Comparison of ENCODE assay signal across 24 cellular contexts in the genomic region with DNA sequence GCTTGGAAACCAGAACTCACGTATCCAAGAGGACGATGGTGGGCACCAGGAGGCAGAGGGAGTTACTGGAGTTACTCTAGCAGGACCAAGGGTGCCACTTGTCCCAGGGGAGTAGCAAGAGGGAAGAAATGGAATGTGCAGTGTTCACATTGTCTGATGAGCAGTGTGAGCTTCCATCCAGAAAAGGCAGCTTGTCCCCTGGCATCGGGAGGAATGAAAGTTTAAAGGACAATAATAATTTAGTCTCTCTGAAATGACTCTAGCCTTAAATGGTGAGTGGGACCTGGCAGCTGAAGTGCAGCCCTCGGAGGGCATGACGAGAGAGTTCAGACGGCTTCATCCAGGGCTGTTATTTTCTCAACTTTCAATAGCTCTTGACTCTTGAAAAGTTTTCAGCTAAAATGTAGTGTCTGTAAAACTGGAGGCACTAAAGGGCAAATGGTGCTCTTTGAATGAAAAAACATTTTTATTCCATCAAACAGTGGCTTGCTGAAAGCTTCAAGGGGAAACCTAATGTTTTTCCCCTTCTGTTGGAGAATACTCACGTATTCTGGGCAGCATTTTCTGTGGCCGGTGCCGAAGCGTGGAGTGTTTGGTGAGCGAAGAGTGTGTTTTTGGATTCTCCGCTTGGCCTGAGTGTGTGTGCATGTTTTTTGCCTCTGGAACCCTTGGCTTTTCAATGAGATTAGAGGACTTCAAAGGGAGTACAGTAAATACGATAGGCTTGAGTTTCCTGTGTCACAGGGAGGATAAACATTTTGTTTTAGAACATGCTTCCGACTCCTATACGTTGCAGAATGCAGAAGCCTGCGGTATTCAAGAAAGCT.
DNase-seq lines count a peak whose midpoint lies in the region; ATAC-seq and TF ChIP-seq lines count a peak whose summit lies in the region.
"Had no signal": no experiment of that assay in that cellular context is flagged by ENCODE, and none has a peak within 500 bp of the region (broad histone marks: within the 10 kb centered on the region; RNA-seq: fewer than 3 reads in every experiment).

No MANE protein-coding gene starts in this region.

- peaks cover 16% of the 10 kb centered on the region for H3K4me1 Mint-ChIP-seq in central memory CD8-positive, alpha-beta T cell

- no peaks in the 10 kb centered on the region for H3K36me3 Mint-ChIP-seq in central memory CD8-positive, alpha-beta T cell (ENCODE audit: insufficient read depth)
- H3K36me3 Mint-ChIP-seq: brain, natural killer cell had no signal

- TF ChIP-seq CTCF in left lung (IDR thresholded peaks at IDR 0.05) (no peak), upper lobe of left lung (IDR thresholded peaks at IDR 0.05) (no peak), GM13977 (IDR thresholded peaks at IDR 0.05; ENCODE audit: extremely low read depth, insufficient read depth, missing control alignments) (no peak)

- H3K4me1 ChIP-seq in left lung (peaks cover 0 to 12% of the 10 kb centered on the region in 2 donors), upper lobe of left lung (peaks cover 5 to 16% (median 6%) of the 10 kb centered on the region in 4 donors)

- in situ Hi-C loops in GM13977 (cut with MboI; ENCODE audit: low pct_unique_long_range_greater_than_20kb, low sequenced_read_pairs, unreplicated experiment): no loop called here

- WGBS in upper lobe of left lung, 2 donors: 58% methylated on average over 16 of the region's 16 CpGs

- no peak overlapping the region for H3K4me3 ChIP-seq in left lung
- H3K4me3 ChIP-seq in upper lobe of left lung: no peak overlapping the region
- H3K4me3 ChIP-seq: GM12878, K562 had no signal

- H3K9me3 Mint-ChIP-seq in central memory CD8-positive, alpha-beta T cell: no peaks in the 10 kb centered on the region
- H3K9me3 Mint-ChIP-seq: brain; natural killer cell; T-helper 1 cell treated with Interleukin-12 subunit alpha and Interleukin-12 subunit beta and Interleukin-4 antibody, amounts not matched to agents 30 μg/mL and 1 μg/mL, for 36 hours; type B pancreatic cell had no signal

- no peak for ATAC-seq in central memory CD8-positive, alpha-beta T cell (replicated peaks; ENCODE audit: extremely low read depth, poor library complexity, severe bottlenecking)
- ATAC-seq in left lung (peak; percentile 68), upper lobe of left lung (ENCODE audit: low FRiP score in 2 of 2) (no peak)
- ATAC-seq: activated CD8-positive, alpha-beta T cell treated with anti-CD3 and anti-CD28 coated beads, Interleukin-2, amount 10 ng/mL, durations not matched to agents 7 days and 5 days; GM12878; natural killer cell had no signal

- peak in 1 of 4 donors; percentile 17 for TF ChIP-seq POLR2A in upper lobe of left lung (IDR thresholded peaks at IDR 0.05)

- intact Hi-C loops in left lung (cut with DNase I): no loop called here

- H3K27ac ChIP-seq in left lung (peak overlapping the region; percentile 9 to 60), upper lobe of left lung (peak overlapping the region in 3 of 4 donors; percentile 37 to 82 (median 69))
- H3K27ac ChIP-seq: 22Rv1 had no signal

- no peaks in the 10 kb centered on the region for H3K27me3 Mint-ChIP-seq in central memory CD8-positive, alpha-beta T cell
- H3K27me3 Mint-ChIP-seq: brain, type B pancreatic cell had no signal

- DNase-seq in NCI-H510A treated with DMSO at 0.1 percent for 48 hours (lab: John Stamatoyannopoulos, UW) (peak; percentile 44), NCI-H510A (lab: John Stamatoyannopoulos, UW) (no peak), left lung (no peak), upper lobe of left lung (no peak), GM13977 (ENCODE audit: low spot score) (no peak), globus pallidus (ENCODE audit: low spot score) (no peak)
- DNase-seq in central memory CD8-positive, alpha-beta T cell (ENCODE audit: low spot score in 2 of 2): no peak
- no peak for DNase-seq in activated CD4-positive, CD25-positive, alpha-beta regulatory T cell (lab: John Stamatoyannopoulos, UW)
- DNase-seq: activated CD4-positive, alpha-beta T cell treated with anti-CD3 and anti-CD28 coated beads for 1 hour; activated CD8-positive, alpha-beta T cell treated with anti-CD3 and anti-CD28 coated beads, Interleukin-2, amount 10 ng/mL, durations not matched to agents 7 days and 5 days; effector CD8-positive, alpha-beta T cell; erythroblast; MM.1S; natural killer cell; NCI-H2081; NCI-H345; SK-N-SH; stimulated activated CD4-positive, alpha-beta T cell treated with anti-CD3 and anti-CD28 coated beads, Interleukin-2, amount 100 ng/mL, for 24 hours had no signal

- no peak for TF ChIP-seq EP300 in upper lobe of left lung (IDR thresholded peaks at IDR 0.05)

- peak overlapping the region; percentile 62 for H3K27ac Mint-ChIP-seq in central memory CD8-positive, alpha-beta T cell (ENCODE audit: low read depth)
- H3K27ac Mint-ChIP-seq: activated CD8-positive, alpha-beta T cell treated with anti-CD3 and anti-CD28 coated beads, Interleukin-2, amount 10 ng/mL, durations not matched to agents 7 days and 5 days; natural killer cell; T-helper 1 cell treated with Interleukin-12 subunit alpha and Interleukin-12 subunit beta and Interleukin-4 antibody, amounts not matched to agents 30 μg/mL and 1 μg/mL, for 36 hours; type B pancreatic cell had no signal

- H3K9me3 ChIP-seq in left lung (no peaks in the 10 kb centered on the region), upper lobe of left lung (no peaks in the 10 kb centered on the region)
- H3K9me3 ChIP-seq: SK-N-SH had no signal

- H3K27me3 ChIP-seq in left lung (no peaks in the 10 kb centered on the region), upper lobe of left lung (no peaks in the 10 kb centered on the region)

- H3K36me3 ChIP-seq in left lung (no peaks in the 10 kb centered on the region), upper lobe of left lung (no peaks in the 10 kb centered on the region)

- H3K4me3 Mint-ChIP-seq in central memory CD8-positive, alpha-beta T cell: no peak overlapping the region
- H3K4me3 Mint-ChIP-seq: activated CD8-positive, alpha-beta T cell treated with anti-CD3 and anti-CD28 coated beads, Interleukin-2, amount 10 ng/mL, durations not matched to agents 7 days and 5 days; brain; natural killer cell; T-helper 1 cell treated with Interleukin-12 subunit alpha and Interleukin-12 subunit beta and Interleukin-4 antibody, amounts not matched to agents 30 μg/mL and 1 μg/mL, for 36 hours; type B pancreatic cell had no signal
